ENCODE assay signal across 24 cellular contexts in genomic region chr4:11472535-11472934, GRCh38. TPM values are rescaled to one million over a fixed set of nuclear protein-coding genes. Genes with fewer than 3 reads are reported as not detected.
DNase-seq lines count a peak whose midpoint lies in the region; ATAC-seq and TF ChIP-seq lines count a peak whose summit lies in the region.
"Had no signal": no experiment of that assay in that cellular context is flagged by ENCODE, and none has a peak within 500 bp of the region (broad histone marks: within the 10 kb centered on the region; RNA-seq: fewer than 3 reads in every experiment).

No MANE protein-coding gene starts in this region.

- no peak for ATAC-seq in activated CD8-positive, alpha-beta memory T cell treated with anti-CD3 and anti-CD28 coated beads, Interleukin-2, amount 10 ng/mL, durations not matched to agents 7 days and 5 days
- no peak for ATAC-seq in activated naive CD8-positive, alpha-beta T cell treated with anti-CD3 and anti-CD28 coated beads, Interleukin-2, amount 10 ng/mL, durations not matched to agents 7 days and 5 days (ENCODE audit: low read depth)
- no peak for ATAC-seq in stimulated activated effector memory CD8-positive, alpha-beta T cell treated with anti-CD3 and anti-CD28 coated beads, Interleukin-12 subunit alpha, Interleukin-12 subunit beta, amount 100 ng/mL, for 72 hours
- no peak for ATAC-seq in HG03039 (IDR thresholded peaks at IDR 0.05; ENCODE audit: unreplicated experiment)

- in situ Hi-C loops in mammary epithelial cell (cut with MboI; ENCODE audit: low sequenced_read_pairs in 2 of 2) = no loop called here

- BruUV-seq in Calu3 (replicated peaks; lab: Mats Ljungman, UMichigan) (no TSS peak), mammary epithelial cell (replicated peaks; lab: Mats Ljungman, UMichigan) (no TSS peak)

- H3K36me3 Mint-ChIP-seq in activated CD8-positive, alpha-beta memory T cell treated with anti-CD3 and anti-CD28 coated beads, Interleukin-2, amount 10 ng/mL, durations not matched to agents 7 days and 5 days = peaks cover 22% of the 10 kb centered on the region
- peaks cover 20% of the 10 kb centered on the region for H3K36me3 Mint-ChIP-seq in Calu3 (ENCODE audit: insufficient read depth, unreplicated experiment)
- peaks cover 14% of the 10 kb centered on the region for H3K36me3 Mint-ChIP-seq in activated naive CD8-positive, alpha-beta T cell treated with anti-CD3 and anti-CD28 coated beads, Interleukin-2, amount 10 ng/mL, durations not matched to agents 7 days and 5 days
- H3K36me3 Mint-ChIP-seq in stimulated activated effector memory CD8-positive, alpha-beta T cell treated with anti-CD3 and anti-CD28 coated beads, Interleukin-12 subunit alpha, Interleukin-12 subunit beta, amount 100 ng/mL, for 72 hours = no peaks in the 10 kb centered on the region

- H4K20me1 ChIP-seq in mammary epithelial cell (ENCODE audit: insufficient read depth, low read length) = no peaks in the 10 kb centered on the region
- H4K20me1 ChIP-seq: BLaER1 had no signal

- TF ChIP-seq CTCF in Calu3 (IDR thresholded peaks at IDR 0.05; ENCODE audit: unreplicated experiment) = no peak
- no peak for TF ChIP-seq CTCF in mammary epithelial cell (conservative IDR thresholded peaks at IDR 0.05 in 1 of 2, IDR thresholded peaks at IDR 0.05 in 1 of 2; ENCODE audit: extremely low read depth in 1 of 2, insufficient read depth in 1 of 2, low read depth in 1 of 2, low read length in 2 of 2)

- peaks cover 5% of the 10 kb centered on the region for H3K9me3 Mint-ChIP-seq in activated CD8-positive, alpha-beta memory T cell treated with anti-CD3 and anti-CD28 coated beads, Interleukin-2, amount 10 ng/mL, durations not matched to agents 7 days and 5 days (ENCODE audit: low read depth)
- H3K9me3 Mint-ChIP-seq in Calu3 (ENCODE audit: low read depth, unreplicated experiment) = no peaks in the 10 kb centered on the region
- peaks cover 4% of the 10 kb centered on the region for H3K9me3 Mint-ChIP-seq in activated naive CD8-positive, alpha-beta T cell treated with anti-CD3 and anti-CD28 coated beads, Interleukin-2, amount 10 ng/mL, durations not matched to agents 7 days and 5 days
- peaks cover 7% of the 10 kb centered on the region for H3K9me3 Mint-ChIP-seq in stimulated activated effector memory CD8-positive, alpha-beta T cell treated with anti-CD3 and anti-CD28 coated beads, Interleukin-12 subunit alpha, Interleukin-12 subunit beta, amount 100 ng/mL, for 72 hours

- intact Hi-C loops in Calu3 (cut with micrococcal nuclease; ENCODE audit: unreplicated experiment) = no loop called here
- intact Hi-C loops in mammary epithelial cell (cut with micrococcal nuclease) = no loop called here

- peaks cover 29% of the 10 kb centered on the region for H3K4me1 ChIP-seq in mammary epithelial cell (ENCODE audit: insufficient read depth, low read length)
- H3K4me1 ChIP-seq: parathyroid adenoma, upper lobe of left lung had no signal

- CTCF ChIA-PET in activated CD8-positive, alpha-beta memory T cell treated with anti-CD3 and anti-CD28 coated beads, Interleukin-2, amount 10 ng/mL, durations not matched to agents 7 days and 5 days (lab: Charles Lee) = no interaction called here
- CTCF ChIA-PET in Calu3 (lab: Charles Lee) (no interaction called here), mammary epithelial cell (lab: Charles Lee; ENCODE audit: low non-redundant PET) (no interaction called here)

- H3K4me1 Mint-ChIP-seq in activated CD8-positive, alpha-beta memory T cell treated with anti-CD3 and anti-CD28 coated beads, Interleukin-2, amount 10 ng/mL, durations not matched to agents 7 days and 5 days = peaks cover 36% of the 10 kb centered on the region
- H3K4me1 Mint-ChIP-seq in Calu3 (ENCODE audit: low read depth, unreplicated experiment) = peaks cover 57% of the 10 kb centered on the region
- peaks cover 32% of the 10 kb centered on the region for H3K4me1 Mint-ChIP-seq in activated naive CD8-positive, alpha-beta T cell treated with anti-CD3 and anti-CD28 coated beads, Interleukin-2, amount 10 ng/mL, durations not matched to agents 7 days and 5 days
- peaks cover 36% of the 10 kb centered on the region for H3K4me1 Mint-ChIP-seq in stimulated activated effector memory CD8-positive, alpha-beta T cell treated with anti-CD3 and anti-CD28 coated beads, Interleukin-12 subunit alpha, Interleukin-12 subunit beta, amount 100 ng/mL, for 72 hours

- no peak overlapping the region for H3K27ac ChIP-seq in mammary epithelial cell (ENCODE audit: insufficient read depth, low read depth, low read length)
- H3K27ac ChIP-seq: parathyroid adenoma, VCaP had no signal

- peak overlapping the region; percentile 69 for H3K27ac Mint-ChIP-seq in activated CD8-positive, alpha-beta memory T cell treated with anti-CD3 and anti-CD28 coated beads, Interleukin-2, amount 10 ng/mL, durations not matched to agents 7 days and 5 days
- peak overlapping the region; percentile 66 for H3K27ac Mint-ChIP-seq in Calu3 (ENCODE audit: unreplicated experiment)
- H3K27ac Mint-ChIP-seq in activated naive CD8-positive, alpha-beta T cell treated with anti-CD3 and anti-CD28 coated beads, Interleukin-2, amount 10 ng/mL, durations not matched to agents 7 days and 5 days = peak overlapping the region; percentile 93
- peak overlapping the region; percentile 26 for H3K27ac Mint-ChIP-seq in stimulated activated effector memory CD8-positive, alpha-beta T cell treated with anti-CD3 and anti-CD28 coated beads, Interleukin-12 subunit alpha, Interleukin-12 subunit beta, amount 100 ng/mL, for 72 hours

- H2AFZ ChIP-seq in mammary epithelial cell (ENCODE audit: low read depth, low read length) = no peak overlapping the region
- H2AFZ ChIP-seq: parathyroid adenoma had no signal

- H3K27me3 ChIP-seq in mammary epithelial cell (ENCODE audit: insufficient read depth, low read length) = no peaks in the 10 kb centered on the region
- H3K27me3 ChIP-seq: BLaER1, upper lobe of left lung had no signal

- DNase-seq in activated CD8-positive, alpha-beta memory T cell treated with anti-CD3 and anti-CD28 coated beads, Interleukin-2, amount 10 ng/mL, durations not matched to agents 7 days and 5 days = no peak
- no peak for DNase-seq in activated CD8-positive, alpha-beta memory T cell treated with anti-CD3 and anti-CD28 coated beads, Interleukin-2, amount 50 U/mL, for 4 hours
- DNase-seq in Calu3 (no peak), mammary epithelial cell (no peak), amniotic stem cell (lab: John Stamatoyannopoulos, UW) (no peak)
- DNase-seq in activated naive CD8-positive, alpha-beta T cell treated with anti-CD3 and anti-CD28 coated beads, Interleukin-2, amount 10 ng/mL, durations not matched to agents 7 days and 5 days = no peak
- no peak for DNase-seq in stimulated activated effector memory CD8-positive, alpha-beta T cell treated with anti-CD3 and anti-CD28 coated beads, Interleukin-12 subunit alpha, Interleukin-12 subunit beta, amount 100 ng/mL, for 72 hours (ENCODE audit: low spot score in 2 of 2)
- DNase-seq: activated CD8-positive, alpha-beta memory T cell treated with anti-CD3 and anti-CD28 coated beads for 24 hours; activated effector memory CD4-positive, alpha-beta T cell treated with anti-CD3 and anti-CD28 coated beads, Interleukin-2, amount 50 U/mL, for 16 hours; anterior cingulate cortex; dermis blood vessel endothelial cell; mesenchymal stem cell; NCI-H1092 treated with DMSO at 0.1 percent for 48 hours; NCI-H2081 treated with DMSO at 0.1 percent for 48 hours; NCI-H446 treated with DMSO at 0.1 percent for 48 hours; right cardiac atrium; SIG-M5; stimulated activated CD4-positive, alpha-beta T cell treated with anti-CD3 and anti-CD28 coated beads, Interleukin-12 subunit alpha, Interleukin-12 subunit beta, amount 100 ng/mL, for 4 hours; stimulated activated CD4-positive, alpha-beta T cell treated with anti-CD3 and anti-CD28 coated beads, Interleukin-4, amount 100 ng/mL, for 4 hours; upper lobe of left lung had no signal

- no peaks in the 10 kb centered on the region for H3K9me3 ChIP-seq in mammary epithelial cell (replicated peaks; ENCODE audit: insufficient read depth, low read length)
- H3K9me3 ChIP-seq: BLaER1, upper lobe of left lung had no signal

- 94% methylated on average over 3 of the region's 3 CpGs for WGBS in mammary epithelial cell (ENCODE audit: low coverage, missing lambda C conversion rate)

- POLR2A ChIA-PET in activated naive CD8-positive, alpha-beta T cell treated with anti-CD3 and anti-CD28 coated beads, Interleukin-2, amount 10 ng/mL, durations not matched to agents 7 days and 5 days (lab: Charles Lee) = no interaction called here

- no peaks in the 10 kb centered on the region for H3K36me3 ChIP-seq in mammary epithelial cell (ENCODE audit: insufficient read depth, low read length)
- H3K36me3 ChIP-seq: BLaER1, upper lobe of left lung had no signal

- H3K4me3 ChIP-seq in mammary epithelial cell (replicated peaks in 1 of 3; ENCODE audit: insufficient read depth in 1 of 3, low read depth in 2 of 3, low read length in 3 of 3) = no peak overlapping the region
- H3K4me3 ChIP-seq: BLaER1 had no signal

- dilution Hi-C loops in mammary epithelial cell (cut with HindIII; ENCODE audit: low sequenced_read_pairs) = no loop called here

- no peak overlapping the region for H3K4me2 ChIP-seq in mammary epithelial cell (ENCODE audit: insufficient read depth, low read depth, low read length)

- no peaks in the 10 kb centered on the region for H3K79me2 ChIP-seq in mammary epithelial cell (ENCODE audit: insufficient read depth, low read length)
- H3K79me2 ChIP-seq: parathyroid adenoma had no signal

- H3K4me3 Mint-ChIP-seq in activated CD8-positive, alpha-beta memory T cell treated with anti-CD3 and anti-CD28 coated beads, Interleukin-2, amount 10 ng/mL, durations not matched to agents 7 days and 5 days = peak overlapping the region; percentile 25
- peak overlapping the region; percentile 43 for H3K4me3 Mint-ChIP-seq in Calu3 (ENCODE audit: low read depth, unreplicated experiment)
- peak overlapping the region; percentile 65 for H3K4me3 Mint-ChIP-seq in activated naive CD8-positive, alpha-beta T cell treated with anti-CD3 and anti-CD28 coated beads, Interleukin-2, amount 10 ng/mL, durations not matched to agents 7 days and 5 days
- H3K4me3 Mint-ChIP-seq in stimulated activated effector memory CD8-positive, alpha-beta T cell treated with anti-CD3 and anti-CD28 coated beads, Interleukin-12 subunit alpha, Interleukin-12 subunit beta, amount 100 ng/mL, for 72 hours = peak overlapping the region; percentile 23

- H3K27me3 Mint-ChIP-seq in activated CD8-positive, alpha-beta memory T cell treated with anti-CD3 and anti-CD28 coated beads, Interleukin-2, amount 10 ng/mL, durations not matched to agents 7 days and 5 days = no peaks in the 10 kb centered on the region
- no peaks in the 10 kb centered on the region for H3K27me3 Mint-ChIP-seq in Calu3 (ENCODE audit: unreplicated experiment)
- H3K27me3 Mint-ChIP-seq in activated naive CD8-positive, alpha-beta T cell treated with anti-CD3 and anti-CD28 coated beads, Interleukin-2, amount 10 ng/mL, durations not matched to agents 7 days and 5 days = no peaks in the 10 kb centered on the region

- H3K9ac ChIP-seq in mammary epithelial cell (ENCODE audit: insufficient read depth, low read length) = no peak overlapping the region
- H3K9ac ChIP-seq: BLaER1, parathyroid adenoma had no signal

RNA-seq across cellular contexts. Expression of gene HS3ST1, which starts 43.8 kb away (rescaled TPM):
- under 1 TPM in 1 of 2 experiments, not detected in 1; 0.19 TPM for total RNA-seq in activated CD8-positive, alpha-beta memory T cell treated with anti-CD3 and anti-CD28 coated beads, Interleukin-2, amount 10 ng/mL, durations not matched to agents 7 days and 5 days
- 80.8 and 86.7 TPM in 2 replicates for total RNA-seq in Calu3 (2022)
- under 1 TPM; 0.06 to 0.47 TPM for total RNA-seq in activated naive CD8-positive, alpha-beta T cell treated with anti-CD3 and anti-CD28 coated beads, Interleukin-2, amount 10 ng/mL, durations not matched to agents 7 days and 5 days
- total RNA-seq in mammary epithelial cell = 10 to 100 TPM in 1 of 2 donors, 1 to 10 TPM in 1; 5.2 to 20.7 TPM
- 6.6 TPM for polyA plus RNA-seq in mammary epithelial cell
- 3.2 TPM for polyA minus RNA-seq in mammary epithelial cell

Comparison
In these comparisons a context has a peak if more than half of its experiments do, and no peak if none do; other contexts are left out.
1. H3K27ac Mint-ChIP-seq: peak in every context shown above with its lines; median percentile 93 in activated naive CD8-positive, alpha-beta T cell treated with anti-CD3 and anti-CD28 coated beads, Interleukin-2, amount 10 ng/mL, durations not matched to agents 7 days and 5 days; 69 in activated CD8-positive, alpha-beta memory T cell treated with anti-CD3 and anti-CD28 coated beads, Interleukin-2, amount 10 ng/mL, durations not matched to agents 7 days and 5 days; 66 in Calu3; 26 in stimulated activated effector memory CD8-positive, alpha-beta T cell treated with anti-CD3 and anti-CD28 coated beads, Interleukin-12 subunit alpha, Interleukin-12 subunit beta, amount 100 ng/mL, for 72 hours.
2. RNA of gene HS3ST1, which starts 43.8 kb away (total RNA-seq): 80.8 to 86.7 TPM in Calu3 and 5.2 to 20.7 TPM in mammary epithelial cell; 0.06 to 0.47 TPM in activated naive CD8-positive, alpha-beta T cell treated with anti-CD3 and anti-CD28 coated beads, Interleukin-2, amount 10 ng/mL, durations not matched to agents 7 days and 5 days and 0.19 TPM in activated CD8-positive, alpha-beta memory T cell treated with anti-CD3 and anti-CD28 coated beads, Interleukin-2, amount 10 ng/mL, durations not matched to agents 7 days and 5 days; every median in the first group is over 4 times any median in the second.
3. Peak in every context shown above with its lines, with median percentiles within 50 percentile points of each other: H3K4me3 Mint-ChIP-seq.